11 cellular contexts compared by ENCODE assay signal in the genomic region with DNA sequence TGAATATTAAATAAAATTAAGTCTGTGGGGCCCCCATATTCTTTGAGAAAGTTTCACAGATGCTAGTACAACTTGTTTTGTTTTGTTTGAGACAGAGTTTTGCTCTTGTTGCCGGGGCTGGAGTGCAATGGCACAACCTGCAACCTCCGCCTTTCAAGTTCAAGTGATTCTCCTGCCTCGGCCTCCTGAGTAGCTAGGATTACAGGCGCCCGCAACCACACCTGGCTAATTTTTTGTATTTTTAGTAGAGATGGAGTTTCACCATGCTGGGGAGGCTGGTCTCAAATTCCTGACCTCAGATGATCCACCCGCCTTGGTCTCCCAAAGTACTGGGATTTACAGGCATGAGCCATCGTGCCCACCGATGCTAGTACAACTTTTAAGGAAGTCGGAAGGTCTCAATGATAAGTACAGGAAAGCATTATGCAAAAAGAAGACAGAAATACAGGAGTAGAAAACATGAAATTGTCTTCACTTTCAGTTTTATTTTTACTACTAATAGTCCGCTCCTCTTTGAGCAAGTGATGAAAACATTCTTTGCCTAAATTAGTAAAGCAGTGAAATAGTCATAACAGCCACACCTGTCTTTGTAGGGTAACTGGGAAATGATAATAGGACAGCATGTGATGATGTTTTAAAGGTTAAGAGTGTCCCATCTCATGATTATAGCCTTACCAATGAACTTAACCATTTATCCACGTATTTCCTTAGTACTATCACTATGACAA.
DNase-seq lines count a peak whose midpoint lies in the region; ATAC-seq and TF ChIP-seq lines count a peak whose summit lies in the region.
"Had no signal": no experiment of that assay in that cellular context is flagged by ENCODE, and none has a peak within 500 bp of the region (broad histone marks: within the 10 kb centered on the region; RNA-seq: fewer than 3 reads in every experiment).

No MANE protein-coding gene starts in this region.

- no peak overlapping the region for H3K4me3 ChIP-seq in foreskin fibroblast (ENCODE audit: low read depth in 1 of 2, low read length in 2 of 2)
- H3K4me3 ChIP-seq: suprapubic skin had no signal

- CTCF ChIA-PET in GM10248 (lab: Yijun Ruan, JAX): interaction anchor here (1.1 to 4.6 kb wide), 5 partner anchors 8 to 514 kb away, joined by 3 to 56 read pairs (median 4); no protein-coding TSS in a partner anchor

- POLR2A ChIA-PET in GM10248 (lab: Yijun Ruan, JAX): no interaction called here

- no peak for TF ChIP-seq CTCF in GM10248 (IDR thresholded peaks at IDR 0.05; ENCODE audit: control extremely low read depth, extremely low read depth, low read depth, missing control alignments)
- no peak for TF ChIP-seq CTCF in foreskin fibroblast (IDR thresholded peaks at IDR 0.05; ENCODE audit: low read depth, low read length)

- DNase-seq in GM10248 (ENCODE audit: extremely low spot score) (peak; percentile 15), HK-2 (ENCODE audit: unreplicated experiment) (no peak), NCI-H226 (no peak), foreskin fibroblast (no peak)
- DNase-seq: activated CD4-positive, alpha-beta memory T cell treated with anti-CD3 and anti-CD28 coated beads for 36 hours; activated naive CD4-positive, alpha-beta T cell had no signal

- ATAC-seq in GM19395 (IDR thresholded peaks at IDR 0.05; ENCODE audit: unreplicated experiment): peak; percentile 91
- ATAC-seq in HG02759 (IDR thresholded peaks at IDR 0.05; ENCODE audit: unreplicated experiment): peak; percentile 76
- ATAC-seq in HG03378 (IDR thresholded peaks at IDR 0.05; ENCODE audit: unreplicated experiment): peak; percentile 79
- no peak for ATAC-seq in GM21737 (IDR thresholded peaks at IDR 0.05; ENCODE audit: unreplicated experiment)
